ENCODE assay signal across 14 cellular contexts in the genomic region with DNA sequence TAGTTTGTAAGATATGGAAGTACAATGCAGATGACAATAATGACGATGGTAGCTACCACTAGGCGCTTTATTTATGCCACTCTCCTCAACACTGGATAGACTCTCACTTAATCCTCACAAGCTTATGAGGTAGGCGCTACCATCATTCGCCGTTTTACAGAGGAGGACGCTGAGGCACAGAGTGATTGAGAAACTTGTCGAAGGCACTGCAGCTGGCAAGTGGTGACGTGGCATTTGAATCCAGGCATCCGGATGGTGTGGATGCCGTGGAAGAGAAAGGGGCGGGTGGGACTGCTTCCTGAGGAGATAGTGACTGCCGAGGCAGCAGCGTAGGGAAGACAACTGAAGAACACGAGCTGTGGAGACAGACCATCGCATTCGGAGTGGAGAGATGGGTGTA. TPM values are rescaled to one million over a fixed set of nuclear protein-coding genes. Genes with fewer than 3 reads are reported as not detected.
DNase-seq lines count a peak whose midpoint lies in the region; ATAC-seq and TF ChIP-seq lines count a peak whose summit lies in the region.
"Had no signal": no experiment of that assay in that cellular context is flagged by ENCODE, and none has a peak within 500 bp of the region (broad histone marks: within the 10 kb centered on the region; RNA-seq: fewer than 3 reads in every experiment).

No MANE protein-coding gene starts in this region.

- H3K27me3 ChIP-seq in Karpas-422 (ENCODE audit: low read length) (no peaks in the 10 kb centered on the region), adipocyte (replicated peaks; ENCODE audit: control insufficient read depth, insufficient read depth, low read length) (no peaks in the 10 kb centered on the region), neural progenitor cell (no peaks in the 10 kb centered on the region)

- no peak for TF ChIP-seq CTCF in neural progenitor cell (IDR thresholded peaks at IDR 0.05)

- peaks cover 34% of the 10 kb centered on the region for H3K36me3 ChIP-seq in Karpas-422 (ENCODE audit: insufficient read depth, low read length)
- H3K36me3 ChIP-seq in adipocyte (ENCODE audit: control insufficient read depth, insufficient read depth, low read length, severe bottlenecking), result peaks cover 31% of the 10 kb centered on the region
- H3K36me3 ChIP-seq in neural progenitor cell, result peaks cover 17% of the 10 kb centered on the region

- H3K36me3 Mint-ChIP-seq in neural progenitor cell, result peaks cover 22% of the 10 kb centered on the region

- H3F3A ChIP-seq in neural progenitor cell (ENCODE audit: low read depth), result peaks cover 51% of the 10 kb centered on the region

- H4K20me1 ChIP-seq in Karpas-422 (ENCODE audit: insufficient read depth, low read depth, low read length) (peaks cover 34% of the 10 kb centered on the region), neural progenitor cell (ENCODE audit: low read depth) (peaks cover 35% of the 10 kb centered on the region)

- H3K9me3 Mint-ChIP-seq in neural progenitor cell, result no peaks in the 10 kb centered on the region

- H3K4me3 Mint-ChIP-seq in neural progenitor cell, result peak overlapping the region; percentile 84

- H3K9me2 ChIP-seq in Karpas-422 (replicated peaks; ENCODE audit: insufficient read depth, low read length), result no peaks in the 10 kb centered on the region

- H3K27ac ChIP-seq in Karpas-422 (ENCODE audit: low read length), result no peak overlapping the region
- no peak overlapping the region for H3K27ac ChIP-seq in neural progenitor cell

- H3K79me2 ChIP-seq in Karpas-422 (ENCODE audit: low read length), result peaks cover 35% of the 10 kb centered on the region
- H3K79me2 ChIP-seq in neural progenitor cell (ENCODE audit: low read depth), result peaks cover 38% of the 10 kb centered on the region

- peaks cover 26% of the 10 kb centered on the region for H3K4me1 Mint-ChIP-seq in neural progenitor cell

- H3K4me1 ChIP-seq in Karpas-422 (ENCODE audit: low read length) (peaks cover 29% of the 10 kb centered on the region), adipocyte (ENCODE audit: control insufficient read depth, insufficient read depth, low read length) (peaks cover 29% of the 10 kb centered on the region), neural progenitor cell (peaks cover 28% of the 10 kb centered on the region)

- H3K27ac Mint-ChIP-seq in neural progenitor cell, result peak overlapping the region; percentile 85

- no peaks in the 10 kb centered on the region for H3K9me3 ChIP-seq in Karpas-422 (ENCODE audit: low read length)
- no peaks in the 10 kb centered on the region for H3K9me3 ChIP-seq in adipocyte (ENCODE audit: control insufficient read depth, low read length)
- no peaks in the 10 kb centered on the region for H3K9me3 ChIP-seq in neural progenitor cell (ENCODE audit: low read depth)

- H3K4me3 ChIP-seq in Karpas-422 (ENCODE audit: low read length) (peak overlapping the region; percentile 85; the same call in 1 of the 2 replicates), adipocyte (ENCODE audit: low read length) (no peak overlapping the region), neural progenitor cell (no peak overlapping the region)

- ATAC-seq in HG02623 (IDR thresholded peaks at IDR 0.05; ENCODE audit: unreplicated experiment) (no peak), HG03571 (IDR thresholded peaks at IDR 0.05; ENCODE audit: unreplicated experiment) (no peak)

- peak; percentile 26 for DNase-seq in NCI-H82 (lab: John Stamatoyannopoulos, UW)
- DNase-seq in NCI-H82 treated with DMSO at 0.1 percent for 48 hours (lab: John Stamatoyannopoulos, UW; ENCODE audit: unreplicated experiment), result no peak
- no peak for DNase-seq in Karpas-422
- DNase-seq in adipocyte (ENCODE audit: low read depth), result no peak
- no peak for DNase-seq in neural progenitor cell (ENCODE audit: low spot score)
- no peak for DNase-seq in iPS-NIHi7 (ENCODE audit: extremely low spot score)
- DNase-seq: DMS79; effector CD4-positive, alpha-beta T cell; left ventricle myocardium superior; WERI-Rb-1 had no signal

- H3K4me2 ChIP-seq in Karpas-422 (ENCODE audit: low read depth, low read length, poor library complexity, severe bottlenecking), result peak overlapping the region; percentile 90
- H3K4me2 ChIP-seq in neural progenitor cell, result no peak overlapping the region

- H3K27me3 Mint-ChIP-seq in neural progenitor cell (ENCODE audit: insufficient read depth, low read depth), result peaks cover 7% of the 10 kb centered on the region

- no peak overlapping the region for H2AFZ ChIP-seq in Karpas-422 (ENCODE audit: low read length)
- no peak overlapping the region for H2AFZ ChIP-seq in neural progenitor cell (replicated peaks)

- H3K9ac ChIP-seq in Karpas-422 (ENCODE audit: low read length) (peak overlapping the region; percentile 71; the same call in 1 of the 2 replicates), adipocyte (ENCODE audit: low read length) (peak overlapping the region; percentile 90), neural progenitor cell (no peak overlapping the region)

RNA-seq across cellular contexts. Expression of a gene that starts 1.3 kb away (rescaled TPM):
- total RNA-seq in Karpas-422 (2014; rRNA removed; shearing (Covaris generic); ENCODE audit: low replicate concordance), result 3,304 and 6,295 TPM in 2 replicates
- total RNA-seq in neural progenitor cell (ENCODE audit: low replicate concordance), result 1,773 and 2,732 TPM in 2 replicates

RNA-seq across cellular contexts. Expression of a gene that starts 8.3 kb away (rescaled TPM):
- 28.1 and 39.8 TPM in 2 replicates for total RNA-seq in Karpas-422 (2014; rRNA removed; shearing (Covaris generic); ENCODE audit: low replicate concordance)
- 10.3 and 37.3 TPM in 2 replicates for total RNA-seq in neural progenitor cell (ENCODE audit: low replicate concordance)

RNA-seq across cellular contexts. Expression of a gene that starts 10.0 kb away (rescaled TPM):
- total RNA-seq in Karpas-422 (2014; rRNA removed; shearing (Covaris generic); ENCODE audit: low replicate concordance), result 85.6 and 90.0 TPM in 2 replicates
- 20.0 and 91.0 TPM in 2 replicates for total RNA-seq in neural progenitor cell (ENCODE audit: low replicate concordance)

RNA-seq across cellular contexts. Expression of a gene that starts 23.4 kb away (rescaled TPM):
- 0.11 TPM in 1 of 2 replicates, not detected in the other for total RNA-seq in Karpas-422 (2014; rRNA removed; shearing (Covaris generic); ENCODE audit: low replicate concordance)
- not detected in 2 replicates for total RNA-seq in neural progenitor cell (ENCODE audit: low replicate concordance)
- total RNA-seq: A172, glomerular endothelial cell had no signal

RNA-seq across cellular contexts. Expression of a gene that starts 26.4 kb away (rescaled TPM):
- 6.2 TPM in 1 of 2 replicates, not detected in the other for total RNA-seq in Karpas-422 (2014; rRNA removed; shearing (Covaris generic); ENCODE audit: low replicate concordance)
- 0.46 TPM in 1 of 2 replicates, not detected in the other for total RNA-seq in neural progenitor cell (ENCODE audit: low replicate concordance)
- total RNA-seq: A172, glomerular endothelial cell had no signal
